ENCODE assay signal across 19 cellular contexts in the genomic region with DNA sequence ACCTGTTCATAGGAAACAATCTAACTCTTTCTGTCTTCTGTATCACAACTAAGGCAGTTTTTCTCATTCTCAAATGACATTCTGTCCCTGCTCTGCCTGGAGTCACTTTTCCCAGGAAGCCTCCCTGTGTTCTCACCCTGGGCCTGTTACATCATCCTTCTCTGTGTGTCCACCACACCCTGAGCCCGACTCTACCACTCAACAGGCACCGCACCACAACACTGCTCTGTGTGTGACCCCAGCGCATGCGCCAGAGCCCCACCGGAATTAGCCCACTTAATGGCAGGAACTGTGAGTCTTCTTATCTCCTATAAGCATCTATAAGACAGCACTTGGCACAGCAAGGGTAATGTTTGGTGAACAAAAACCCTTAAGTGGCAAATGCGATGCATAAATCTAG. TPM values are rescaled to one million over a fixed set of nuclear protein-coding genes. Genes with fewer than 3 reads are reported as not detected.
"Had no signal": no experiment of that assay in that cellular context is flagged by ENCODE, and none has a peak within 500 bp of the region (broad histone marks: within the 10 kb centered on the region; RNA-seq: fewer than 3 reads in every experiment).

No MANE protein-coding gene starts in this region.

- DNase-seq: activated gamma-delta T cell treated with Interleukin-2 at 50 U/mL for 16 hours; activated naive CD8-positive, alpha-beta T cell treated with anti-CD3 and anti-CD28 coated beads, Interleukin-2, amount 10 ng/mL, durations not matched to agents 7 days and 5 days; activated T-cell treated with anti-CD3 and anti-CD28 coated beads, Interleukin-2, amount 50 U/mL, for 72 hours; aorta; cortex of kidney; effector memory CD8-positive, alpha-beta T cell; lower lobe of right lung; stimulated activated CD4-positive, alpha-beta T cell treated with anti-CD3 and anti-CD28 coated beads, Interleukin-4, amount 100 ng/mL, for 4 hours; SW 1271; tibial artery had no signal

- H3K27ac ChIP-seq: lower lobe of right lung, tibial artery had no signal

- H3K9me3 ChIP-seq: lower lobe of right lung, tibial artery had no signal

- ATAC-seq: activated CD4-positive, CD25-positive, alpha-beta regulatory T cell treated with anti-CD3 and anti-CD28 coated beads, Interleukin-2, amount 50 U/mL, for 24 hours; activated T-cell treated with anti-CD3 and anti-CD28 coated beads, Interleukin-2, amount 50 U/mL, for 72 hours; effector memory CD8-positive, alpha-beta T cell; lower lobe of right lung had no signal

- H3K27me3 Mint-ChIP-seq: activated naive CD8-positive, alpha-beta T cell treated with anti-CD3 and anti-CD28 coated beads, Interleukin-2, amount 10 ng/mL, durations not matched to agents 7 days and 5 days; effector memory CD8-positive, alpha-beta T cell had no signal

- H3K4me1 ChIP-seq: lower lobe of right lung had no signal

- H3K27me3 ChIP-seq: tibial artery had no signal

- H3K4me3 Mint-ChIP-seq: activated naive CD8-positive, alpha-beta T cell treated with anti-CD3 and anti-CD28 coated beads, Interleukin-2, amount 10 ng/mL, durations not matched to agents 7 days and 5 days; activated T-cell treated with anti-CD3 and anti-CD28 coated beads, Interleukin-2, amount 50 U/mL, for 72 hours; effector memory CD8-positive, alpha-beta T cell; neural crest cell; T-helper 2 cell treated with Interferon-gamma antibody and Interleukin-4, amounts not matched to agents 5 μg/mL and 100 μg/mL, for 36 hours had no signal

- H3K27ac Mint-ChIP-seq: activated naive CD8-positive, alpha-beta T cell treated with anti-CD3 and anti-CD28 coated beads, Interleukin-2, amount 10 ng/mL, durations not matched to agents 7 days and 5 days; activated T-cell treated with anti-CD3 and anti-CD28 coated beads, Interleukin-2, amount 50 U/mL, for 72 hours; effector memory CD8-positive, alpha-beta T cell; T-helper 2 cell treated with Interferon-gamma antibody and Interleukin-4, amounts not matched to agents 5 μg/mL and 100 μg/mL, for 36 hours had no signal

- H3K9me3 Mint-ChIP-seq: activated naive CD8-positive, alpha-beta T cell treated with anti-CD3 and anti-CD28 coated beads, Interleukin-2, amount 10 ng/mL, durations not matched to agents 7 days and 5 days; activated T-cell treated with anti-CD3 and anti-CD28 coated beads, Interleukin-2, amount 50 U/mL, for 72 hours; effector memory CD8-positive, alpha-beta T cell; neural crest cell; T-helper 2 cell treated with Interferon-gamma antibody and Interleukin-4, amounts not matched to agents 5 μg/mL and 100 μg/mL, for 36 hours had no signal

- H3K4me3 ChIP-seq: lower lobe of right lung, tibial artery had no signal

RNA-seq across cellular contexts. Expression of gene GPR45, which starts 55.7 kb away (rescaled TPM):
- total RNA-seq: activated naive CD8-positive, alpha-beta T cell treated with anti-CD3 and anti-CD28 coated beads, Interleukin-2, amount 10 ng/mL, durations not matched to agents 7 days and 5 days; activated T-cell treated with anti-CD3 and anti-CD28 coated beads, Interleukin-2, amount 50 U/mL, for 72 hours; aorta; bronchial epithelial cell; glomerular endothelial cell; lower lobe of right lung; mucosa of gallbladder; neural crest cell; osteocyte; renal cortical epithelial cell had no signal
- polyA plus RNA-seq: esophagus had no signal
